In the genomic region with DNA sequence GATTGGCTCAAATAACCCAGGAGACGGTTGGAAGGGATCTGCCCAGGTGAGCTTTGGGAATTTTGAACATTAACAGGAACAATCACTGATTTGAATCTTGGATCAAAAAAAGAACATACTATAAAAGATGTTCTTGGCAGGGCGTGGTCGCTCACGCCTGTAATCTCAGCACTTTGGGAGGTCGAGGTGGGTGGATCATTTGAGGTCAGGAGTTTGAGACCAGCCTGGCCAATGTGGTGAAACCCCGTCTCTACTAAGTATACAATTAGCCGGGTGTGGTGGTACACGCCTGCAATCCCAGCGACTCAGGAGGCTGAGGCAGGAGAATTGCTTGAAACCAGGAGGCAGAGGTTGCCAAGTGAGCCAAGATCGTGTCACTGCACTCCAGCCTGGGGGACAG, we compare ENCODE assay signal across 2 cellular contexts. TPM values are rescaled to one million over a fixed set of nuclear protein-coding genes. Genes with fewer than 3 reads are reported as not detected.
"Had no signal": no experiment of that assay in that cellular context is flagged by ENCODE, and none has a peak within 500 bp of the region (broad histone marks: within the 10 kb centered on the region; RNA-seq: fewer than 3 reads in every experiment).

No MANE protein-coding gene starts in this region.

RNA-seq across cellular contexts. Expression of a gene that starts 24.8 kb away (rescaled TPM):
- total RNA-seq: NCI-H460, PC-9 had no signal
